ENCODE assay signal across 8 cellular contexts in the genomic region with DNA sequence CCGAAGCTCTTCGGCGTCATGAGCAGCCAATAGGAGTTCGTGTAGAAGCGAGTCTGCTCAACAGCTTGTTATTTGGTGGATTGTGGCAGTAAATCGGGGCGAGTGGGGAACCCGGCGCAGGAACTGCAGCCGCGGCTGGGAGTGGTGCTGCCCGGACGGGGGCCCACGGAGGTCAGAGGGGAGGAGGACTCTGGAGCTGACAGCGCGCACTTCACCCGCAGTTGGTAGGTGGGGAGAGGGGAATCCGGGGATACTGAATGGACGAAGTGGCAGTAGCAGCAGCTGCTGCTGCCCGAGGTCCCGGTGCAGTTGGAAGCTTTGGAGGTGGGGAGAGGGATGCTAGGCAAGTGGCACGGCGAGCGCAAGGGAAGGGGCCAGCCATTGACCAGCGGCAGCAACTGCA. TPM values are rescaled to one million over a fixed set of nuclear protein-coding genes. Genes with fewer than 3 reads are reported as not detected.
DNase-seq lines count a peak whose midpoint lies in the region; ATAC-seq, FAIRE-seq and TF ChIP-seq lines count a peak whose summit lies in the region.

A gene with protein sequence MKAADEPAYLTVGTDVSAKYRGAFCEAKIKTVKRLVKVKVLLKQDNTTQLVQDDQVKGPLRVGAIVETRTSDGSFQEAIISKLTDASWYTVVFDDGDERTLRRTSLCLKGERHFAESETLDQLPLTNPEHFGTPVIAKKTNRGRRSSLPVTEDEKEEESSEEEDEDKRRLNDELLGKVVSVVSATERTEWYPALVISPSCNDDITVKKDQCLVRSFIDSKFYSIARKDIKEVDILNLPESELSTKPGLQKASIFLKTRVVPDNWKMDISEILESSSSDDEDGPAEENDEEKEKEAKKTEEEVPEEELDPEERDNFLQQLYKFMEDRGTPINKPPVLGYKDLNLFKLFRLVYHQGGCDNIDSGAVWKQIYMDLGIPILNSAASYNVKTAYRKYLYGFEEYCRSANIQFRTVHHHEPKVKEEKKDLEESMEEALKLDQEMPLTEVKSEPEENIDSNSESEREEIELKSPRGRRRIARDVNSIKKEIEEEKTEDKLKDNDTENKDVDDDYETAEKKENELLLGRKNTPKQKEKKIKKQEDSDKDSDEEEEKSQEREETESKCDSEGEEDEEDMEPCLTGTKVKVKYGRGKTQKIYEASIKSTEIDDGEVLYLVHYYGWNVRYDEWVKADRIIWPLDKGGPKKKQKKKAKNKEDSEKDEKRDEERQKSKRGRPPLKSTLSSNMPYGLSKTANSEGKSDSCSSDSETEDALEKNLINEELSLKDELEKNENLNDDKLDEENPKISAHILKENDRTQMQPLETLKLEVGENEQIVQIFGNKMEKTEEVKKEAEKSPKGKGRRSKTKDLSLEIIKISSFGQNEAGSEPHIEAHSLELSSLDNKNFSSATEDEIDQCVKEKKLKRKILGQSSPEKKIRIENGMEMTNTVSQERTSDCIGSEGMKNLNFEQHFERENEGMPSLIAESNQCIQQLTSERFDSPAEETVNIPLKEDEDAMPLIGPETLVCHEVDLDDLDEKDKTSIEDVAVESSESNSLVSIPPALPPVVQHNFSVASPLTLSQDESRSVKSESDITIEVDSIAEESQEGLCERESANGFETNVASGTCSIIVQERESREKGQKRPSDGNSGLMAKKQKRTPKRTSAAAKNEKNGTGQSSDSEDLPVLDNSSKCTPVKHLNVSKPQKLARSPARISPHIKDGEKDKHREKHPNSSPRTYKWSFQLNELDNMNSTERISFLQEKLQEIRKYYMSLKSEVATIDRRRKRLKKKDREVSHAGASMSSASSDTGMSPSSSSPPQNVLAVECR (plus strand): TSS at position 79 of the 403 bp plus-strand sequence. CDS start 1,300 bp downstream, outside the sequence.

- peaks cover 41% of the 10 kb centered on the region for H4K20me1 ChIP-seq in astrocyte (ENCODE audit: insufficient read depth, low read length)

- peak within 1 kb of the TSS; percentile 96 for H3K9ac ChIP-seq in astrocyte (ENCODE audit: low read length)
- H3K9ac ChIP-seq in kidney (ENCODE audit: low read length in 2 of 2): peak within 1 kb of the TSS; percentile 97

- H3K27me3 ChIP-seq in CD4-positive, CD25-positive, alpha-beta regulatory T cell (ENCODE audit: control insufficient read depth, insufficient read depth, low read length): no peaks in the 10 kb centered on the region
- H3K27me3 ChIP-seq in astrocyte (ENCODE audit: insufficient read depth, low read length): no peaks in the 10 kb centered on the region

- POLR2A ChIA-PET in RWPE1 (lab: Yijun Ruan, JAX; ENCODE audit: low non-redundant PET): no interaction called here

- peak within 1 kb of the TSS; percentile 99 for H3K4me3 ChIP-seq in CD4-positive, CD25-positive, alpha-beta regulatory T cell (ENCODE audit: low read depth, low read length)
- H3K4me3 ChIP-seq in astrocyte (ENCODE audit: insufficient read depth, low read depth, low read length) (peak within 1 kb of the TSS; percentile 97), kidney (ENCODE audit: low read length in 2 of 2) (peak within 1 kb of the TSS; percentile 98 to 99)

- in situ Hi-C loops in ACHN (cut with HindIII; ENCODE audit: low pct_ligation_motif_present, low pct_unique_long_range_greater_than_20kb, low sequenced_read_pairs): no loop called here

- peak within 1 kb of the TSS; percentile 93 to 99 (median 97) for H3K4me3 Mint-ChIP-seq in CD4-positive, CD25-positive, alpha-beta regulatory T cell
- H3K4me3 Mint-ChIP-seq in astrocyte (ENCODE audit: unreplicated experiment): peak within 1 kb of the TSS; percentile 100

- intact Hi-C loops in kidney (cut with DNase I): no loop called here

- no peaks in the 10 kb centered on the region for H3K9me3 ChIP-seq in CD4-positive, CD25-positive, alpha-beta regulatory T cell (ENCODE audit: control insufficient read depth in 2 of 2, low read length in 2 of 2)
- H3K9me3 ChIP-seq in astrocyte (ENCODE audit: insufficient read depth, low read depth, low read length) (no peaks in the 10 kb centered on the region), kidney (ENCODE audit: control insufficient read depth in 1 of 2, low read length in 2 of 2) (no peaks in the 10 kb centered on the region)

- H2AFZ ChIP-seq in astrocyte (ENCODE audit: low read depth, low read length): peak within 1 kb of the TSS; percentile 90

- H3K27ac Mint-ChIP-seq in CD4-positive, CD25-positive, alpha-beta regulatory T cell: peak within 1 kb of the TSS in 1 of 3 donors; percentile 95
- H3K27ac Mint-ChIP-seq in astrocyte (ENCODE audit: unreplicated experiment): no peak within 1 kb of the TSS

- no peak for DNase-seq in CD4-positive, CD25-positive, alpha-beta regulatory T cell
- DNase-seq in RWPE1 (ENCODE audit: low spot score) (no peak), astrocyte (ENCODE audit: low read depth) (no peak), kidney (peak; percentile 94), T1000 (lab: John Stamatoyannopoulos, UW) (no peak), ACHN (no peak), NCI-H345 treated with DMSO at 0.1 percent for 48 hours (lab: John Stamatoyannopoulos, UW; ENCODE audit: unreplicated experiment) (no peak)
- DNase-seq in stimulated activated CD4-positive, alpha-beta T cell treated with anti-CD3 and anti-CD28 coated beads, Interleukin-15, amount 100 ng/mL, for 48 hours (ENCODE audit: low read depth in 2 of 2): peak; percentile 66 to 79

- ATAC-seq in CD4-positive, CD25-positive, alpha-beta regulatory T cell (ENCODE audit: low read depth in 2 of 2): no peak

- H3K36me3 Mint-ChIP-seq in CD4-positive, CD25-positive, alpha-beta regulatory T cell: peaks cover 25% of the 10 kb centered on the region
- H3K36me3 Mint-ChIP-seq in astrocyte (ENCODE audit: low read depth, unreplicated experiment): peaks cover 12% of the 10 kb centered on the region

- H3K79me2 ChIP-seq in astrocyte (ENCODE audit: insufficient read depth, low read length): peaks cover 60% of the 10 kb centered on the region

- peak within 1 kb of the TSS; percentile 99 for H3K4me2 ChIP-seq in astrocyte (ENCODE audit: low read length)

- H3K4me1 ChIP-seq in CD4-positive, CD25-positive, alpha-beta regulatory T cell (ENCODE audit: control insufficient read depth, insufficient read depth, low read length, poor library complexity, severe bottlenecking): peaks cover 46% of the 10 kb centered on the region
- H3K4me1 ChIP-seq in astrocyte (ENCODE audit: insufficient read depth, low read length) (peaks cover 7% of the 10 kb centered on the region), kidney (ENCODE audit: control insufficient read depth in 1 of 2, insufficient read depth in 1 of 2, low read depth in 1 of 2, low read length in 2 of 2) (peaks cover 11 to 22% of the 10 kb centered on the region in 2 donors)

- TF ChIP-seq CTCF in RWPE1 (conservative IDR thresholded peaks at IDR 0.05; ENCODE audit: low read depth): no peak
- no peak for TF ChIP-seq CTCF in astrocyte (IDR thresholded peaks at IDR 0.05; ENCODE audit: insufficient read depth, low read depth, low read length)
- no peak for TF ChIP-seq CTCF in kidney (IDR thresholded peaks at IDR 0.05; ENCODE audit: borderline replicate concordance, extremely low read depth, insufficient read depth)

- H3K27ac ChIP-seq in CD4-positive, CD25-positive, alpha-beta regulatory T cell (ENCODE audit: insufficient read depth, low read length, poor library complexity, severe bottlenecking): peak within 1 kb of the TSS; percentile 98
- H3K27ac ChIP-seq in RWPE1 (peak within 1 kb of the TSS; percentile 97), astrocyte (ENCODE audit: low read depth, low read length) (peak within 1 kb of the TSS; percentile 98), kidney (ENCODE audit: low read depth in 2 of 2, low read length in 2 of 2) (peak within 1 kb of the TSS; percentile 99 to 100)

- H3K4me1 Mint-ChIP-seq in CD4-positive, CD25-positive, alpha-beta regulatory T cell: peaks cover 4 to 68% (median 34%) of the 10 kb centered on the region in 4 donors
- H3K4me1 Mint-ChIP-seq in astrocyte (ENCODE audit: low read depth, unreplicated experiment): peaks cover 3% of the 10 kb centered on the region

- peaks cover 29% of the 10 kb centered on the region for H3K36me3 ChIP-seq in CD4-positive, CD25-positive, alpha-beta regulatory T cell (ENCODE audit: control insufficient read depth, insufficient read depth, low read length)
- H3K36me3 ChIP-seq in astrocyte (ENCODE audit: insufficient read depth, low read length) (peaks cover 18% of the 10 kb centered on the region), kidney (ENCODE audit: control insufficient read depth in 1 of 2, insufficient read depth in 2 of 2, low read length in 2 of 2) (peaks cover 11 to 12% of the 10 kb centered on the region in 2 donors)

- H3K27me3 Mint-ChIP-seq in CD4-positive, CD25-positive, alpha-beta regulatory T cell: no peaks in the 10 kb centered on the region
- no peaks in the 10 kb centered on the region for H3K27me3 Mint-ChIP-seq in astrocyte (ENCODE audit: low read depth, unreplicated experiment)

- no peaks in the 10 kb centered on the region for H3K9me3 Mint-ChIP-seq in CD4-positive, CD25-positive, alpha-beta regulatory T cell
- no peaks in the 10 kb centered on the region for H3K9me3 Mint-ChIP-seq in astrocyte (ENCODE audit: unreplicated experiment)

- CTCF ChIA-PET in RWPE1 (lab: Yijun Ruan, JAX): no interaction called here

- no peak for FAIRE-seq in astrocyte (lab: Jason Lieb, UNC)
- FAIRE-seq in kidney (lab: Jason Lieb, UNC): no peak

RNA-seq across cellular contexts. Expression of the gene that starts here (rescaled TPM):
- total RNA-seq in CD4-positive, CD25-positive, alpha-beta regulatory T cell: 102 TPM
- polyA plus RNA-seq in CD4-positive, CD25-positive, alpha-beta regulatory T cell: 10 to 100 TPM; 23.3 to 30.4 (median 24.8) TPM
- total RNA-seq in astrocyte (24.5 and 26.6 TPM in 2 replicates), kidney (32.5 TPM)
- 3.9 TPM for polyA plus RNA-seq in kidney (ENCODE audit: insufficient read depth, low read depth, low replicate concordance)

Comparison
In these comparisons a context has a peak if more than half of its experiments do, and no peak if none do; other contexts are left out.
1. DNase-seq: peak in kidney (single experiment) and stimulated activated CD4-positive, alpha-beta T cell treated with anti-CD3 and anti-CD28 coated beads, Interleukin-15, amount 100 ng/mL, for 48 hours (2 of 2); none in CD4-positive, CD25-positive, alpha-beta regulatory T cell (0 of 3), RWPE1 (single experiment), astrocyte (single experiment), T1000 (single experiment), ACHN (single experiment) and NCI-H345 treated with DMSO at 0.1 percent for 48 hours (single experiment).
2. Peak in every context shown above with its lines, with median percentiles within 50 percentile points of each other: H3K27ac ChIP-seq and H3K4me3 ChIP-seq.